ENCODE assay signal across 9 cellular contexts in the genomic region with DNA sequence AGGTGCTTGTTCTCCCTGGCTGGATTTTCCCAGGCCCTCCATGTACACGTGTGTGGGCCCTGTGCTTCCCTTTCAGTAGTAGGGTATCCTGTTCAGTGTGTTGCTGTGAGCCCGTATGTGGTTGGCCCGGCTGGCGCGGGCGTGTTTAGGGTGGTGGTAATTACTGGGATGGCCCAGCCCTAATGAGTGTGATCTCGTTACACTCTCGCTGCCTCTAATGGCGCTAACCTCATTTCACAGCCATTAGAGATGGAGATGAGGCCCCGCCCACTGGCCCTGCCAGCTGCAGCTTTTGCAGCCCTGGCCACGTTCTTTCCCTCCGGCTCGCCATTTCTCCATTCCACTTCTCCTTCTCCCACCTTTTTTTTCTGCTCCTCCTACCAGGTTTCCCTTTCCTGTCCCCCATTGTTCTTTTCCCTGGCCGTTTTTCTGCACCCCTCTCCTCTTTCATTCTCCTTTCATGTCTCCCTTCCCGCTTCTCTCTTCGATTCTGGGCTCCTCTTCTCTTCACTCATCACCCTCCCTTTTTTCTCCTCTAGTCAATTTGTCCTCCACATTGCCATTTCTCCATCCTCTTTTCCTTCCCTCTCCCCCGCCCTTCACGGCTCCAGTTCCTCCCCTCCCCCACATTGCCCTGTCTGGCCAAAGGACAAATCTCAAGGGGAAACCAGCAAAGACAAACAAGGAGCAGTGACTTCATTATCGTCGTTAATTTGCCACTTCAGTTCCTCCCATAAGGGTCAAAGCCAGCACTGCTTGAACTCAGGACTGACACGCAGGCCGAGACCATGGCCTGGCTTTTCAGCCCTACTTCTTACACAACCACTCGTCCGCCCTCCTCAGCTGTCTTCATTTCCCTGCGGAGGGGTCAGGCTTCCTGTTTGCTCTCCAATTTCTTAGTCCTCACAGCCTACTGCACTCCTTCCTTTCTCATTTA. TPM values are rescaled to one million over a fixed set of nuclear protein-coding genes. Genes with fewer than 3 reads are reported as not detected.
DNase-seq lines count a peak whose midpoint lies in the region; ATAC-seq and TF ChIP-seq lines count a peak whose summit lies in the region.
"Had no signal": no experiment of that assay in that cellular context is flagged by ENCODE, and none has a peak within 500 bp of the region (broad histone marks: within the 10 kb centered on the region; RNA-seq: fewer than 3 reads in every experiment).

No MANE protein-coding gene starts in this region.

- no peak for TF ChIP-seq CTCF in colonic mucosa (IDR thresholded peaks at IDR 0.05)
- no peak for TF ChIP-seq CTCF in mucosa of descending colon (IDR thresholded peaks at IDR 0.05)
- TF ChIP-seq CTCF in RWPE1 (conservative IDR thresholded peaks at IDR 0.05; ENCODE audit: low read depth): no peak

- H3K9me3 Mint-ChIP-seq in stimulated activated naive CD8-positive, alpha-beta T cell treated with anti-CD3 and anti-CD28 coated beads, Interleukin-15, amount 100 ng/mL, for 72 hours: no peaks in the 10 kb centered on the region
- H3K9me3 Mint-ChIP-seq: CD4-positive, CD25-positive, alpha-beta regulatory T cell had no signal

- no peak overlapping the region for H3K27ac ChIP-seq in colonic mucosa
- H3K27ac ChIP-seq in RWPE1: no peak overlapping the region

- H3K36me3 ChIP-seq in colonic mucosa: no peaks in the 10 kb centered on the region
- H3K36me3 ChIP-seq in mucosa of descending colon (ENCODE audit: low read depth): no peaks in the 10 kb centered on the region

- DNase-seq in DMS153 treated with DMSO at 0.1 percent for 48 hours (lab: John Stamatoyannopoulos, UW; ENCODE audit: unreplicated experiment) (peak; percentile 79), NCI-H2171 treated with DMSO at 0.1 percent for 48 hours (lab: John Stamatoyannopoulos, UW) (peak; percentile 92), colonic mucosa (peak; percentile 52), mucosa of descending colon (peak in 2 of 3 donors; percentile 65 to 69), RWPE1 (ENCODE audit: low spot score) (no peak)
- DNase-seq in stimulated activated naive CD8-positive, alpha-beta T cell treated with anti-CD3 and anti-CD28 coated beads, Interleukin-15, amount 100 ng/mL, for 72 hours: no peak
- DNase-seq: CD4-positive, CD25-positive, alpha-beta regulatory T cell had no signal

- H3K4me3 ChIP-seq in colonic mucosa: no peak overlapping the region
- H3K4me3 ChIP-seq in mucosa of descending colon: no peak overlapping the region

- no peaks in the 10 kb centered on the region for H3K27me3 ChIP-seq in colonic mucosa

- no peaks in the 10 kb centered on the region for H3K4me1 Mint-ChIP-seq in stimulated activated naive CD8-positive, alpha-beta T cell treated with anti-CD3 and anti-CD28 coated beads, Interleukin-15, amount 100 ng/mL, for 72 hours
- H3K4me1 Mint-ChIP-seq: CD4-positive, CD25-positive, alpha-beta regulatory T cell had no signal

- CTCF ChIA-PET in RWPE1 (lab: Yijun Ruan, JAX): interaction anchor here (0.6 kb wide), 1 partner anchor 21 kb away, joined by 9 read pairs; no protein-coding TSS in a partner anchor

- no peak overlapping the region for H3K4me3 Mint-ChIP-seq in stimulated activated naive CD8-positive, alpha-beta T cell treated with anti-CD3 and anti-CD28 coated beads, Interleukin-15, amount 100 ng/mL, for 72 hours
- H3K4me3 Mint-ChIP-seq: CD4-positive, CD25-positive, alpha-beta regulatory T cell had no signal

- POLR2A ChIA-PET in RWPE1 (lab: Yijun Ruan, JAX; ENCODE audit: low non-redundant PET): no interaction called here

- intact Hi-C loops in colonic mucosa (cut with DNase I): no loop called here
- intact Hi-C loops in mucosa of descending colon (cut with DNase I, micrococcal nuclease): no loop called here

- peak overlapping the region in 1 of 2 donors; percentile 46 for H3K27ac Mint-ChIP-seq in stimulated activated naive CD8-positive, alpha-beta T cell treated with anti-CD3 and anti-CD28 coated beads, Interleukin-15, amount 100 ng/mL, for 72 hours
- H3K27ac Mint-ChIP-seq: CD4-positive, CD25-positive, alpha-beta regulatory T cell had no signal

- no peaks in the 10 kb centered on the region for H3K9me3 ChIP-seq in colonic mucosa
- H3K9me3 ChIP-seq in mucosa of descending colon: no peaks in the 10 kb centered on the region

- ATAC-seq in mucosa of descending colon: peak; percentile 78
- ATAC-seq in GM18867 (IDR thresholded peaks at IDR 0.05; ENCODE audit: unreplicated experiment): no peak
- ATAC-seq in HG02884 (IDR thresholded peaks at IDR 0.05; ENCODE audit: unreplicated experiment): no peak
- ATAC-seq in stimulated activated naive CD8-positive, alpha-beta T cell treated with anti-CD3 and anti-CD28 coated beads, Interleukin-15, amount 100 ng/mL, for 72 hours: no peak

- no peaks in the 10 kb centered on the region for H3K4me1 ChIP-seq in colonic mucosa
- no peaks in the 10 kb centered on the region for H3K4me1 ChIP-seq in mucosa of descending colon (ENCODE audit: low read depth)

- H3K27me3 Mint-ChIP-seq in stimulated activated naive CD8-positive, alpha-beta T cell treated with anti-CD3 and anti-CD28 coated beads, Interleukin-15, amount 100 ng/mL, for 72 hours: no peaks in the 10 kb centered on the region

- H3K9ac ChIP-seq in colonic mucosa (ENCODE audit: low read depth in 2 of 2, low read length in 2 of 2): no peak overlapping the region

RNA-seq across cellular contexts. Expression of gene ZFHX2, which starts 6.8 kb away (rescaled TPM):
- total RNA-seq in colonic mucosa (1 to 10 TPM; 1.8 to 2.0 TPM), mucosa of descending colon (1 to 10 TPM in 2 of 3 donors, under 1 TPM in 1; 0.92 to 3.2 (median 1.6) TPM)

RNA-seq across cellular contexts. Expression of gene THTPA, which starts 11.3 kb away (rescaled TPM):
- total RNA-seq in colonic mucosa (10 to 100 TPM in 1 of 2 donors, 1 to 10 TPM in 1; 9.0 to 21.0 TPM), mucosa of descending colon (10 to 100 TPM; 16.8 to 17.4 (median 17.4) TPM)

RNA-seq across cellular contexts. Expression of gene AP1G2, which starts 22.8 kb away (rescaled TPM):
- total RNA-seq in colonic mucosa (100 to 1,000 TPM; 154 to 214 TPM), mucosa of descending colon (100 to 1,000 TPM in 2 of 3 donors, 10 to 100 TPM in 1; 95.4 to 271 (median 122) TPM)

RNA-seq across cellular contexts. Expression of gene JPH4, which starts 33.8 kb away (rescaled TPM):
- total RNA-seq in colonic mucosa (under 1 TPM; 0.30 to 0.58 TPM), mucosa of descending colon (1 to 10 TPM in 1 of 3 donors, under 1 TPM in 2; 0.26 to 3.7 (median 0.87) TPM)
- total RNA-seq: CD4-positive, CD25-positive, alpha-beta regulatory T cell had no signal

Comparison
In these comparisons a context has a peak if more than half of its experiments do, and no peak if none do; other contexts are left out.
1. DNase-seq: peak in DMS153 treated with DMSO at 0.1 percent for 48 hours (single experiment), NCI-H2171 treated with DMSO at 0.1 percent for 48 hours (single experiment), colonic mucosa (single experiment) and mucosa of descending colon (2 of 3); none in stimulated activated naive CD8-positive, alpha-beta T cell treated with anti-CD3 and anti-CD28 coated beads, Interleukin-15, amount 100 ng/mL, for 72 hours (0 of 2) and RWPE1 (single experiment).